ENCODE assay signal across 1 cellular context in genomic region chr2:17593841-17594482, GRCh38.
TF ChIP-seq lines count a peak whose summit lies in the region.

No MANE protein-coding gene starts in this region.

TF ChIP-seq in HepG2, 621 proteins besides CTCF, POLR2A, EP300 and RAD21 (continued from another document and continues in another):
- no peak for TF ChIP-seq ZNF646 (CRISPR knock-in tag; IDR thresholded peaks at IDR 0.05)
- TF ChIP-seq, protein P1, sequence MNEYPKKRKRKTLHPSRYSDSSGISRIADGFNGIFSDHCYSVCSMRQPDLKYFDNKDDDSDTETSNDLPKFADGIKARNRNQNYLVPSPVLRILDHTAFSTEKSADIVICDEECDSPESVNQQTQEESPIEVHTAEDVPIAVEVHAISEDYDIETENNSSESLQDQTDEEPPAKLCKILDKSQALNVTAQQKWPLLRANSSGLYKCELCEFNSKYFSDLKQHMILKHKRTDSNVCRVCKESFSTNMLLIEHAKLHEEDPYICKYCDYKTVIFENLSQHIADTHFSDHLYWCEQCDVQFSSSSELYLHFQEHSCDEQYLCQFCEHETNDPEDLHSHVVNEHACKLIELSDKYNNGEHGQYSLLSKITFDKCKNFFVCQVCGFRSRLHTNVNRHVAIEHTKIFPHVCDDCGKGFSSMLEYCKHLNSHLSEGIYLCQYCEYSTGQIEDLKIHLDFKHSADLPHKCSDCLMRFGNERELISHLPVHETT (CRISPR knock-in tag; conservative IDR thresholded peaks at IDR 0.05): peak; percentile 77
- TF ChIP-seq, protein P2, sequence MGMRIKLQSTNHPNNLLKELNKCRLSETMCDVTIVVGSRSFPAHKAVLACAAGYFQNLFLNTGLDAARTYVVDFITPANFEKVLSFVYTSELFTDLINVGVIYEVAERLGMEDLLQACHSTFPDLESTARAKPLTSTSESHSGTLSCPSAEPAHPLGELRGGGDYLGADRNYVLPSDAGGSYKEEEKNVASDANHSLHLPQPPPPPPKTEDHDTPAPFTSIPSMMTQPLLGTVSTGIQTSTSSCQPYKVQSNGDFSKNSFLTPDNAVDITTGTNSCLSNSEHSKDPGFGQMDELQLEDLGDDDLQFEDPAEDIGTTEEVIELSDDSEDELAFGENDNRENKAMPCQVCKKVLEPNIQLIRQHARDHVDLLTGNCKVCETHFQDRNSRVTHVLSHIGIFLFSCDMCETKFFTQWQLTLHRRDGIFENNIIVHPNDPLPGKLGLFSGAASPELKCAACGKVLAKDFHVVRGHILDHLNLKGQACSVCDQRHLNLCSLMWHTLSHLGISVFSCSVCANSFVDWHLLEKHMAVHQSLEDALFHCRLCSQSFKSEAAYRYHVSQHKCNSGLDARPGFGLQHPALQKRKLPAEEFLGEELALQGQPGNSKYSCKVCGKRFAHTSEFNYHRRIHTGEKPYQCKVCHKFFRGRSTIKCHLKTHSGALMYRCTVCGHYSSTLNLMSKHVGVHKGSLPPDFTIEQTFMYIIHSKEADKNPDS (CRISPR knock-in tag; IDR thresholded peaks at IDR 0.05): peak; percentile 96
- no peak for TF ChIP-seq ZFP36L2 (CRISPR knock-in tag; IDR thresholded peaks at IDR 0.05)
- TF ChIP-seq MTERF4 (CRISPR knock-in tag; IDR thresholded peaks at IDR 0.05): no peak
- TF ChIP-seq ZNF7 (CRISPR knock-in tag; IDR thresholded peaks at IDR 0.05): no peak; the same call in 1 of the 2 replicates
- no peak for TF ChIP-seq HCFC1 (IDR thresholded peaks at IDR 0.05; ENCODE audit: low read depth, low read length)
- TF ChIP-seq ZNF782 (CRISPR knock-in tag; IDR thresholded peaks at IDR 0.05; ENCODE audit: borderline replicate concordance): no peak
- no peak for TF ChIP-seq RBFOX2 (IDR thresholded peaks at IDR 0.05; ENCODE audit: low read depth, low read length)
- TF ChIP-seq, protein P3, sequence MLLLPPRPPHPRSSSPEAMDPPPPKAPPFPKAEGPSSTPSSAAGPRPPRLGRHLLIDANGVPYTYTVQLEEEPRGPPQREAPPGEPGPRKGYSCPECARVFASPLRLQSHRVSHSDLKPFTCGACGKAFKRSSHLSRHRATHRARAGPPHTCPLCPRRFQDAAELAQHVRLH (CRISPR knock-in tag; IDR thresholded peaks at IDR 0.05; ENCODE audit: borderline replicate concordance, low read depth): peak; percentile 62; the same call in 1 of the 2 replicates
- TF ChIP-seq, protein P4, sequence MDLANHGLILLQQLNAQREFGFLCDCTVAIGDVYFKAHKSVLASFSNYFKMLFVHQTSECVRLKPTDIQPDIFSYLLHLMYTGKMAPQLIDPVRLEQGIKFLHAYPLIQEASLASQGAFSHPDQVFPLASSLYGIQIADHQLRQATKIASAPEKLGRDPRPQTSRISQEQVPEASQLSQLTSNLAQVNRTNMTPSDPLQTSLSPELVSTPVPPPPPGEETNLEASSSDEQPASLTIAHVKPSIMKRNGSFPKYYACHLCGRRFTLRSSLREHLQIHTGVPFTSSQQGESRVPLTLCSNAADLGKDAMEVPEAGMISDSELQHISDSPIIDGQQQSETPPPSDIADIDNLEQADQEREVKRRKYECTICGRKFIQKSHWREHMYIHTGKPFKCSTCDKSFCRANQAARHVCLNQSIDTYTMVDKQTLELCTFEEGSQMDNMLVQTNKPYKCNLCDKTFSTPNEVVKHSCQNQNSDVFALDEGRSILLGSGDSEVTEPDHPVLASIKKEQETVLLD (CRISPR knock-in tag; IDR thresholded peaks at IDR 0.05; ENCODE audit: low read depth): no peak
- TF ChIP-seq KDM5A (IDR thresholded peaks at IDR 0.05; ENCODE audit: borderline replicate concordance, low read length): peak; percentile 52; the same call in 1 of the 2 replicates
- TF ChIP-seq GABPB1 (CRISPR knock-in tag; IDR thresholded peaks at IDR 0.05): peak; percentile 64
- no peak for TF ChIP-seq SMAD1 (CRISPR knock-in tag; IDR thresholded peaks at IDR 0.05; ENCODE audit: borderline replicate concordance, low read depth)
- peak; percentile 99 for TF ChIP-seq MEIS1 (CRISPR knock-in tag; IDR thresholded peaks at IDR 0.05; ENCODE audit: borderline replicate concordance)
- TF ChIP-seq TBX3 (IDR thresholded peaks at IDR 0.05; ENCODE audit: borderline replicate concordance): peak; percentile 96
- TF ChIP-seq ARNTL (CRISPR knock-in tag; IDR thresholded peaks at IDR 0.05): peak; percentile 84; the same call in 1 of the 2 replicates
- no peak for TF ChIP-seq ZNF318 (CRISPR knock-in tag; IDR thresholded peaks at IDR 0.05)
- TF ChIP-seq ZBTB8A (CRISPR knock-in tag; IDR thresholded peaks at IDR 0.05; ENCODE audit: borderline replicate concordance, low read depth): no peak
- peak; percentile 98 for TF ChIP-seq HMG20B (CRISPR knock-in tag; conservative IDR thresholded peaks at IDR 0.05)
- TF ChIP-seq PRDM4 (CRISPR knock-in tag; IDR thresholded peaks at IDR 0.05; ENCODE audit: borderline replicate concordance): no peak
- TF ChIP-seq NR1H2 (CRISPR knock-in tag; IDR thresholded peaks at IDR 0.05; ENCODE audit: borderline replicate concordance, low read depth): no peak
- no peak for TF ChIP-seq RFX5 (IDR thresholded peaks at IDR 0.05; ENCODE audit: low read depth, low read length)
